1 cellular context compared by ENCODE assay signal in genomic region chr9:135480942-135481315, GRCh38.
TF ChIP-seq lines count a peak whose summit lies in the region.

No MANE protein-coding gene starts in this region.

TF ChIP-seq in IMR-90, 13 proteins besides CTCF, POLR2A, EP300 and RAD21 (continued from another document):
- no peak for TF ChIP-seq ELK1 (IDR thresholded peaks at IDR 0.05; ENCODE audit: borderline replicate concordance, low read depth, low read length)
- TF ChIP-seq RCOR1 (IDR thresholded peaks at IDR 0.05; ENCODE audit: insufficient replicate concordance, low read length): no peak
- TF ChIP-seq CEBPB (IDR thresholded peaks at IDR 0.05; ENCODE audit: low read depth, low read length): no peak
- TF ChIP-seq NFE2L2 (IDR thresholded peaks at IDR 0.05; ENCODE audit: low read depth, low read length): no peak
- TF ChIP-seq MAFK (IDR thresholded peaks at IDR 0.05; ENCODE audit: low read depth, low read length): no peak
- TF ChIP-seq MXI1 (IDR thresholded peaks at IDR 0.05; ENCODE audit: borderline replicate concordance, low read depth, low read length): no peak
- TF ChIP-seq FOS (IDR thresholded peaks at IDR 0.05; ENCODE audit: low read depth, low read length): no peak
- TF ChIP-seq RFX5 (IDR thresholded peaks at IDR 0.05; ENCODE audit: low read depth, low read length): no peak
- no peak for TF ChIP-seq SMC3 (IDR thresholded peaks at IDR 0.05; ENCODE audit: low read depth, low read length)
